17 cellular contexts compared by ENCODE assay signal in the genomic region with DNA sequence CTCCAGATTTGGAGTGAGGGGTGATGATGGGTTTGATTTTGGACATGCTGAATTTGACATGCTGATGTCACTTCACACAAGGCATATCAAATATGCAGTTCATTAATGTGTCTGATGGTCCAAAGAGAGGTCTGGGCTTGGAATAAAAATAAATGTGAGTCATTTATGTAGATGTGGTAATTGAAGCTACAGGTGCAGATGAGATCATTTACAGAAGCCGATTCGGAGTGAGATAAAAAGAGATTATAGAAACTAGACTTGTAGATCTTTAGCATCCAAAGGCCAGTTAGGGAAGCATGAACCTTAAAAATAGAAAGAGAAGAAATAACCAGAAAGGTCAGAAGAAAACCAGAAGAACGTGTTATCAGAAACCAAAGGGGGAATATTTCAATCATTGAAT.
"Had no signal": no experiment of that assay in that cellular context is flagged by ENCODE, and none has a peak within 500 bp of the region (broad histone marks: within the 10 kb centered on the region; RNA-seq: fewer than 3 reads in every experiment).

No MANE protein-coding gene starts in this region.

- ATAC-seq: Panc1, Right ventricle myocardium inferior, SK-N-SH treated with all-trans-retinoic acid at 6 μM for 48 hours had no signal

- H3K4me1 ChIP-seq: SJCRH30 had no signal

- DNase-seq: Karpas-422, KBM-7, MG63, NCI-H1092 treated with DMSO at 0.1 percent for 48 hours, NCI-H1436, NCI-H187, NCI-H2029, NCI-H2227 treated with DMSO at 0.1 percent for 48 hours, NCI-H524, NCI-H526 treated with DMSO at 0.1 percent for 48 hours, NCI-H748 treated with DMSO at 0.1 percent for 48 hours, SHP77 treated with DMSO at 0.1 percent for 48 hours, SJCRH30, T-helper 1 cell had no signal

- H3K4me3 ChIP-seq: MG63, SJCRH30 had no signal

- H3K27ac ChIP-seq: SJCRH30 had no signal

- H3K9me3 ChIP-seq: MG63, SJCRH30 had no signal

- H3K36me3 ChIP-seq: MG63, SJCRH30 had no signal

- H3K27me3 ChIP-seq: MG63, SJCRH30 had no signal
